ENCODE assay signal across 20 cellular contexts in genomic region chr11:69813839-69814238, GRCh38.
"Had no signal": no experiment of that assay in that cellular context is flagged by ENCODE, and none has a peak within 500 bp of the region (broad histone marks: within the 10 kb centered on the region; RNA-seq: fewer than 3 reads in every experiment).

No MANE protein-coding gene starts in this region.

- DNase-seq: KBM-7, MV-4-11, NCI-H1048, NCI-H1105, NCI-H1417, NCI-H1436 treated with DMSO at 0.1 percent for 48 hours, NCI-H1694, NCI-H187 treated with DMSO at 0.1 percent for 48 hours, NCI-H2029 treated with DMSO at 0.1 percent for 48 hours, NCI-H2227 treated with DMSO at 0.1 percent for 48 hours, NCI-H524 treated with DMSO at 0.1 percent for 48 hours, NCI-H69, NCI-H774, Right ventricle myocardium superior, RPMI8226, SIG-M5 had no signal

- H3K4me3 ChIP-seq: SJSA1, SK-N-MC had no signal

- H3K27ac ChIP-seq: HL-60, SJSA1, SK-N-MC had no signal

- FAIRE-seq: RCC 7860 had no signal
